28 cellular contexts compared by ENCODE assay signal in the genomic region with DNA sequence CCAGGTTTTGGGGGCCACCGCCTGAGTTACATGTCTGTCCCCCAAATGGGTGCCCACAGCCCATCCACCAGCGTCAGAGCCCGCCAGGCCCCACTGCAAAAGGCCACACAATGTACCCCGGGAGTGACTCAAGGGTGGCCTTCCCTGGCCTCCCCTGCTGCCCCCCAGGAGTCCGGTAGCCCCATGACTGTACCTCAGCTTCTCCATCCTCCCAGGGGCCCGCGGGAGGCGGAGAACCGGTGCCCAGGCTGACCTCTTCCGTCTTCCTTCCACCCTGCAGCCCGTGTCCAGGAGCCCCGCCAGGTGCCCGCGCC. TPM values are rescaled to one million over a fixed set of nuclear protein-coding genes. Genes with fewer than 3 reads are reported as not detected.
"Had no signal": no experiment of that assay in that cellular context is flagged by ENCODE, and none has a peak within 500 bp of the region (broad histone marks: within the 10 kb centered on the region; RNA-seq: fewer than 3 reads in every experiment).

No MANE protein-coding gene starts in this region.

- H3K4me3 ChIP-seq: colonic mucosa, gastrocnemius medialis, heart left ventricle, hepatocyte, lung, right lobe of liver, smooth muscle cell, thoracic aorta, tibial nerve, upper lobe of left lung had no signal

- H3K27me3 ChIP-seq: colonic mucosa, gastrocnemius medialis, heart left ventricle, hepatocyte, right lobe of liver, tibial nerve, upper lobe of left lung had no signal

- DNase-seq: effector CD8-positive, alpha-beta T cell; endodermal cell; foreskin fibroblast; gastrocnemius medialis; kidney; natural killer cell; right lobe of liver; stimulated activated CD4-positive, alpha-beta T cell treated with anti-CD3 and anti-CD28 coated beads, Interleukin-12 subunit alpha, Interleukin-12 subunit beta, amount 100 ng/mL, for 4 hours; stimulated activated CD4-positive, alpha-beta T cell treated with anti-CD3 and anti-CD28 coated beads, Interleukin-1b, Interleukin-23, amount 100 ng/mL, for 48 hours; stimulated activated CD4-positive, alpha-beta T cell treated with anti-CD3 and anti-CD28 coated beads, Interleukin-4, amount 100 ng/mL, for 1 hour; stimulated activated naive CD4-positive, alpha-beta T cell treated with Interleukin-2 at 50 U/mL for 16 hours; substantia nigra had no signal

- H3K9ac ChIP-seq: parathyroid adenoma had no signal

- H3K27ac ChIP-seq: colonic mucosa, epithelial cell of prostate, gastrocnemius medialis, heart left ventricle, hepatocyte, neutrophil, parathyroid adenoma, right lobe of liver, thoracic aorta, upper lobe of left lung had no signal

- FAIRE-seq: kidney, urothelium cell line had no signal

- H3K4me2 ChIP-seq: hepatocyte, smooth muscle cell had no signal

- H3K9me3 ChIP-seq: colonic mucosa, gastrocnemius medialis, heart left ventricle, neutrophil, right lobe of liver, thoracic aorta, tibial nerve, upper lobe of left lung had no signal

- H2AFZ ChIP-seq: hepatocyte, parathyroid adenoma had no signal

- H3K4me1 ChIP-seq: colonic mucosa, right lobe of liver had no signal

- ATAC-seq: esophagus mucosa; gastrocnemius medialis; heart left ventricle; left lobe of liver; natural killer cell; right lobe of liver; stimulated activated effector memory CD8-positive, alpha-beta T cell treated with anti-CD3 and anti-CD28 coated beads, Interleukin-12 subunit alpha, Interleukin-12 subunit beta, amount 100 ng/mL, for 72 hours had no signal

RNA-seq across cellular contexts. Expression of a gene that starts 10.5 kb away (rescaled TPM):
- total RNA-seq: mononuclear cell had no signal
